In the genomic region with DNA sequence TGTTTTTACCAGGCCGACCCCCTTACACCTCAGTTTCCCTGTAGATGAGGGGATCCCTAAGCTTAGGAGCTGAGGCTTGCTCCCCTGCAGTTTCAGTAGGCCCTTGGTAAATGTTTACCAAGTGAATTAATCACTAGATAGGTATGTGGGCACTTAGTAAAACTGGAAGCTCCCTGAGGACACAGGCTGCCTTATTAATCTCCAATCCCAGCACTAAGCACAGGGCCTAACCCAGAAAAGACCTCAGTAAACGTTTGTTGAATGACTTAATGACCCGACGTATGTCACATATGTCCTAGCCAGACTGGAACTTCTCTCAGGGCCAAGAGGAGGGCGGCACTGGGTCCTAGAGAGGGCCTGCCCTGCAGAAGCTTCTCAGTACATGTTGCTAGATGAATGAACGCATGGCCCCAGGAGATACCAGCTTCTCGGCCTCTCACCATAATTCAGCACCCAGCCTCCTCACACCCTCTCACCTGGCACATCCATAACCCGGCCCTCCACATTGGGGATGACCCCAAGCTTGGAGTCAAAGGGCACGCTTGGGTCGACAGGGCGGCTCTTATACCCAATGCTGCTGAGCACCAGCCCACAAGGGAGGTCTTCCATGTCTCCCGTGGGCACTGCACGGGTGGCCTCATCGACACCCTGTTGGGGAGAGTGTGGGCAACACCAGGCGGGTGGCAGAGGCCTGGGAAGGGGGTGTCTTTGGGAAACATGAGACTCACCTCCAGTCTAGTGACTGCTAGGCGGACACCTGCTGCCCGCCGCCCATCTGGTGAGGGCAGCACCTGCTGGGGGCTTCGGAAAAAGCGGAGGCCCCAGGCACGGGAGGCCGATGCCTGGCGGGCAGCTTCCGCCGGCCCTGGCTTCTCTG, we compare ENCODE assay signal across 22 cellular contexts. TPM values are rescaled to one million over a fixed set of nuclear protein-coding genes. Genes with fewer than 3 reads are reported as not detected.
DNase-seq lines count a peak whose midpoint lies in the region; ATAC-seq and TF ChIP-seq lines count a peak whose summit lies in the region.
"Had no signal": no experiment of that assay in that cellular context is flagged by ENCODE, and none has a peak within 500 bp of the region (broad histone marks: within the 10 kb centered on the region; RNA-seq: fewer than 3 reads in every experiment).

No MANE protein-coding gene starts in this region.

- H3K4ac ChIP-seq in IMR-90 (ENCODE audit: low read depth, low read length), result no peak overlapping the region

- H3K4me3 ChIP-seq in IMR-90 (ENCODE audit: insufficient read depth, low read depth, low read length) (no peak overlapping the region), WERI-Rb-1 (ENCODE audit: low read depth, low read length) (no peak overlapping the region)

- H3K4me1 ChIP-seq in IMR-90 (ENCODE audit: control insufficient read depth, insufficient read depth, low read length), result no peaks in the 10 kb centered on the region; the same call in 1 of the 2 replicates

- 86% methylated on average over 13 of the region's 25 CpGs; no CpG with 5 or more reads in 1 of the 2 experiments for WGBS in IMR-90 (ENCODE audit: extremely low coverage in 2 of 2, insufficient read length in 1 of 2), 2 experiments

- H3K4me1 Mint-ChIP-seq in natural killer cell (peaks cover 6 to 31% of the 10 kb centered on the region in 2 donors), chondrocyte (ENCODE audit: low read depth) (peaks cover 17% of the 10 kb centered on the region)
- peaks cover 6 to 16% of the 10 kb centered on the region in 2 donors for H3K4me1 Mint-ChIP-seq in natural killer cell treated with Interleukin-12 subunit alpha and Interleukin-12 subunit beta and Interleukin-15 and Interleukin-18, amount 100 ng/mL, for 72 hours (ENCODE audit: low read depth in 2 of 2)

- H3K27me3 Mint-ChIP-seq in natural killer cell (ENCODE audit: low read depth in 2 of 2) (peaks cover 7 to 30% of the 10 kb centered on the region in 2 donors), chondrocyte (ENCODE audit: low read depth) (peaks cover 18% of the 10 kb centered on the region)
- peaks cover 7 to 8% of the 10 kb centered on the region in 2 donors for H3K27me3 Mint-ChIP-seq in natural killer cell treated with Interleukin-12 subunit alpha and Interleukin-12 subunit beta and Interleukin-15 and Interleukin-18, amount 100 ng/mL, for 72 hours

- H3K4me3 Mint-ChIP-seq in natural killer cell (peak overlapping the region; percentile 25), chondrocyte (ENCODE audit: unreplicated experiment) (no peak overlapping the region)
- H3K4me3 Mint-ChIP-seq in natural killer cell treated with Interleukin-12 subunit alpha and Interleukin-12 subunit beta and Interleukin-15 and Interleukin-18, amount 100 ng/mL, for 72 hours, result no peak overlapping the region
- H3K4me3 Mint-ChIP-seq: T-helper 1 cell treated with Interleukin-12 subunit alpha and Interleukin-12 subunit beta and Interleukin-4 antibody, amounts not matched to agents 30 μg/mL and 1 μg/mL, for 36 hours had no signal

- no TSS peak for BruUV-seq in IMR-90 (replicated peaks; lab: Mats Ljungman, UMichigan)

- no peak overlapping the region for H2AK5ac ChIP-seq in IMR-90 (ENCODE audit: low read depth, low read length)

- no peaks in the 10 kb centered on the region for H3K9me1 ChIP-seq in IMR-90 (ENCODE audit: insufficient read depth, low read length)

- H3K36me3 Mint-ChIP-seq in natural killer cell, result no peaks in the 10 kb centered on the region
- H3K36me3 Mint-ChIP-seq in natural killer cell treated with Interleukin-12 subunit alpha and Interleukin-12 subunit beta and Interleukin-15 and Interleukin-18, amount 100 ng/mL, for 72 hours, result no peaks in the 10 kb centered on the region
- peaks cover 5% of the 10 kb centered on the region for H3K36me3 Mint-ChIP-seq in chondrocyte (ENCODE audit: low read depth)

- H3K23ac ChIP-seq in IMR-90 (ENCODE audit: low read depth, low read length), result no peak overlapping the region

- dilution Hi-C loops in IMR-90 (cut with HindIII; ENCODE audit: low sequenced_read_pairs, unreplicated experiment), result no loop called here

- no peak overlapping the region for H3K27ac Mint-ChIP-seq in natural killer cell
- no peak overlapping the region for H3K27ac Mint-ChIP-seq in natural killer cell treated with Interleukin-12 subunit alpha and Interleukin-12 subunit beta and Interleukin-15 and Interleukin-18, amount 100 ng/mL, for 72 hours
- no peak overlapping the region for H3K27ac Mint-ChIP-seq in chondrocyte (ENCODE audit: unreplicated experiment)
- H3K27ac Mint-ChIP-seq: T-helper 1 cell treated with Interleukin-12 subunit alpha and Interleukin-12 subunit beta and Interleukin-4 antibody, amounts not matched to agents 30 μg/mL and 1 μg/mL, for 36 hours had no signal

- H4K20me1 ChIP-seq in IMR-90 (ENCODE audit: insufficient read depth, low read length), result peaks cover 4% of the 10 kb centered on the region; the same call in 1 of the 2 replicates

- H3K27ac ChIP-seq in IMR-90 (ENCODE audit: insufficient read depth, low read length), result no peak overlapping the region
- H3K27ac ChIP-seq in WERI-Rb-1, result no peak overlapping the region

- no peak overlapping the region for H2BK5ac ChIP-seq in IMR-90 (ENCODE audit: low read depth, low read length, poor library complexity, severe bottlenecking)

- no peak overlapping the region for H2BK15ac ChIP-seq in IMR-90 (ENCODE audit: low read depth, low read length)

- H3K9me3 ChIP-seq in IMR-90 (ENCODE audit: control insufficient read depth, insufficient read depth, low read length) (no peaks in the 10 kb centered on the region), WERI-Rb-1 (ENCODE audit: severe bottlenecking) (no peaks in the 10 kb centered on the region)

- POLR2A ChIA-PET in IMR-90 (lab: Charles Lee; ENCODE audit: unreplicated experiment), result no interaction called here

- H3K56ac ChIP-seq in IMR-90 (ENCODE audit: extremely low read depth, insufficient read depth, low read length), result no peak overlapping the region

- TF ChIP-seq CTCF in natural killer cell (IDR thresholded peaks at IDR 0.05), result no peak
- TF ChIP-seq CTCF in IMR-90 (conservative IDR thresholded peaks at IDR 0.05; ENCODE audit: low read depth, low read length), result no peak
- TF ChIP-seq CTCF in chondrocyte (IDR thresholded peaks at IDR 0.05), result no peak
- no peak for TF ChIP-seq CTCF in WERI-Rb-1 (IDR thresholded peaks at IDR 0.05; ENCODE audit: low read depth, low read length)

- TF ChIP-seq RAD21 in IMR-90 (IDR thresholded peaks at IDR 0.05; ENCODE audit: low read length), result no peak

- H4K5ac ChIP-seq in IMR-90 (ENCODE audit: low read depth, low read length), result no peak overlapping the region

- H4K8ac ChIP-seq in IMR-90 (ENCODE audit: low read depth in 2 of 2, low read length in 2 of 2), result no peak overlapping the region

- H3K36me3 ChIP-seq in IMR-90 (ENCODE audit: control insufficient read depth, insufficient read depth, low read length), result peaks cover 9% of the 10 kb centered on the region; the same call in 1 of the 2 replicates
- peaks cover 35% of the 10 kb centered on the region for H3K36me3 ChIP-seq in WERI-Rb-1

- no peak overlapping the region for H2BK120ac ChIP-seq in IMR-90 (ENCODE audit: low read depth, low read length)

- DNase-seq in natural killer cell, result no peak
- no peak for DNase-seq in natural killer cell treated with Interleukin-12 subunit alpha and Interleukin-12 subunit beta and Interleukin-15 and Interleukin-18, amount 100 ng/mL, for 72 hours (ENCODE audit: low spot score)
- no peak for DNase-seq in IMR-90
- DNase-seq in chondrocyte (ENCODE audit: low spot score), result peak; percentile 86
- DNase-seq in left lobe of liver (ENCODE audit: low spot score), result no peak
- no peak for DNase-seq in NCI-H187 (lab: John Stamatoyannopoulos, UW)
- no peak for DNase-seq in WERI-Rb-1
- DNase-seq: DMS79, KG1, NCI-H1092 treated with DMSO at 0.1 percent for 48 hours, NCI-H146, NCI-H2081, NCI-H2171, NCI-H524 treated with DMSO at 0.1 percent for 48 hours, NCI-H82, OCI-M1, SHP77 had no signal

- H3K79me1 ChIP-seq in IMR-90 (ENCODE audit: low read depth in 1 of 2, low read length in 2 of 2), result 0 out of 4 replicates have a peak, but pooled peaks cover 0 to 2% of the 10 kb centered on the region in 2 experiments

- no peak overlapping the region for H2AFZ ChIP-seq in IMR-90 (replicated peaks; ENCODE audit: low read length, poor library complexity)

- CTCF ChIA-PET in IMR-90 (lab: Yijun Ruan, JAX), result interaction anchor here (0.7 to 1.3 kb wide), 2 partner anchors 7 to 118 kb away, joined by 3 to 5 read pairs; no protein-coding TSS in a partner anchor

- intact Hi-C loops in natural killer cell (cut with micrococcal nuclease) (loop anchor here (2.0 kb wide), 1 partner anchor 73 kb away; no protein-coding TSS in a partner anchor), IMR-90 (cut with micrococcal nuclease) (loop anchor here (10.0 kb wide), 1 partner anchor 489 kb away; no protein-coding TSS in a partner anchor)

- H3K27me3 ChIP-seq in IMR-90 (ENCODE audit: control insufficient read depth, insufficient read depth, low read length) (peaks cover 35% of the 10 kb centered on the region), WERI-Rb-1 (ENCODE audit: insufficient read depth, low read depth, severe bottlenecking) (peaks cover 31% of the 10 kb centered on the region)

- no peak for TF ChIP-seq POLR2A in IMR-90 (IDR thresholded peaks at IDR 0.05; ENCODE audit: low read depth, low read length)

- in situ Hi-C loops in IMR-90 (cut with MboI; ENCODE audit: low sequenced_read_pairs), result loop anchor here (25.0 kb wide), 1 partner anchor 651 kb away; a partner anchor contains a TSS

- H3K18ac ChIP-seq in IMR-90 (ENCODE audit: low read depth, low read length), result no peak overlapping the region

- H3K4me2 ChIP-seq in IMR-90 (ENCODE audit: low read depth, low read length), result no peak overlapping the region

- H4K91ac ChIP-seq in IMR-90 (ENCODE audit: insufficient read depth, low read depth, low read length), result no peak overlapping the region

- no peak overlapping the region for H2BK20ac ChIP-seq in IMR-90 (ENCODE audit: low read depth, low read length)

- H3K14ac ChIP-seq in IMR-90 (replicated peaks; ENCODE audit: low read depth, low read length), result no peak overlapping the region

- ATAC-seq in natural killer cell (no peak), IMR-90 (ENCODE audit: low read depth) (no peak), left lobe of liver (no peak), HG02884 (IDR thresholded peaks at IDR 0.05; ENCODE audit: unreplicated experiment) (no peak)
- no peak for ATAC-seq in natural killer cell treated with Interleukin-12 subunit alpha and Interleukin-12 subunit beta and Interleukin-15 and Interleukin-18, amount 100 ng/mL, for 72 hours

- no peak overlapping the region for H3K9ac ChIP-seq in IMR-90 (ENCODE audit: low read depth, low read length)

- H3K9me3 Mint-ChIP-seq in natural killer cell, result no peaks in the 10 kb centered on the region
- no peaks in the 10 kb centered on the region for H3K9me3 Mint-ChIP-seq in natural killer cell treated with Interleukin-12 subunit alpha and Interleukin-12 subunit beta and Interleukin-15 and Interleukin-18, amount 100 ng/mL, for 72 hours
- no peaks in the 10 kb centered on the region for H3K9me3 Mint-ChIP-seq in chondrocyte (ENCODE audit: low read depth)
- H3K9me3 Mint-ChIP-seq: T-helper 1 cell treated with Interleukin-12 subunit alpha and Interleukin-12 subunit beta and Interleukin-4 antibody, amounts not matched to agents 30 μg/mL and 1 μg/mL, for 36 hours had no signal

- H2AK9ac ChIP-seq in IMR-90 (replicated peaks; ENCODE audit: low read depth, low read length, poor library complexity), result peak overlapping the region; percentile 13

RNA-seq across cellular contexts. Expression of a gene that starts 4.0 kb away (rescaled TPM):
- not detected for total RNA-seq in natural killer cell
- total RNA-seq in natural killer cell treated with Interleukin-12 subunit alpha and Interleukin-12 subunit beta and Interleukin-15 and Interleukin-18, amount 100 ng/mL, for 72 hours, result not detected
- not detected in 2 replicates for total RNA-seq in IMR-90 (2012; rRNA removed)
- polyA plus RNA-seq in IMR-90 (2012; rRNA removed), result 0.22 TPM in 1 of 2 replicates, not detected in the other
- not detected in 2 replicates for polyA plus RNA-seq in IMR-90 (2012; cell fraction: cytosol; rRNA removed)
- polyA plus RNA-seq in IMR-90 (2012; cell fraction: nucleus; rRNA removed; ENCODE audit: low replicate concordance), result 0.16 and 0.69 TPM in 2 replicates
- total RNA-seq in chondrocyte, result 0.07 to 0.28 TPM in 2 of 3 replicates, not detected in the other
- total RNA-seq in left lobe of liver, result not detected

RNA-seq across cellular contexts. Expression of a gene that starts 9.1 kb away (rescaled TPM):
- total RNA-seq in natural killer cell (1 to 10 TPM; 4.5 to 9.1 (median 7.8) TPM), IMR-90 (2012; rRNA removed) (12.2 and 12.4 TPM in 2 replicates), chondrocyte (7.2 to 11.6 TPM (median 9.0 TPM) in 3 replicates), left lobe of liver (10.0 TPM)
- 10 to 100 TPM in 1 of 2 donors, 1 to 10 TPM in 1; 9.8 to 16.7 TPM for total RNA-seq in natural killer cell treated with Interleukin-12 subunit alpha and Interleukin-12 subunit beta and Interleukin-15 and Interleukin-18, amount 100 ng/mL, for 72 hours
- polyA plus RNA-seq in IMR-90 (2012; rRNA removed), result 18.6 and 21.9 TPM in 2 replicates
- polyA plus RNA-seq in IMR-90 (2012; cell fraction: cytosol; rRNA removed), result 28.4 and 36.3 TPM in 2 replicates
- polyA plus RNA-seq in IMR-90 (2012; cell fraction: nucleus; rRNA removed; ENCODE audit: low replicate concordance), result 35.0 and 82.3 TPM in 2 replicates

RNA-seq across cellular contexts. Expression of a gene that starts 29.8 kb away (rescaled TPM):
- total RNA-seq in natural killer cell (not detected), IMR-90 (2012; rRNA removed) (not detected in 2 replicates), chondrocyte (not detected in 3 replicates), left lobe of liver (1.8 TPM)
- not detected for total RNA-seq in natural killer cell treated with Interleukin-12 subunit alpha and Interleukin-12 subunit beta and Interleukin-15 and Interleukin-18, amount 100 ng/mL, for 72 hours
- polyA plus RNA-seq in IMR-90 (2012; rRNA removed), result not detected in 2 replicates
- not detected in 2 replicates for polyA plus RNA-seq in IMR-90 (2012; cell fraction: cytosol; rRNA removed)
- not detected in 2 replicates for polyA plus RNA-seq in IMR-90 (2012; cell fraction: nucleus; rRNA removed; ENCODE audit: low replicate concordance)
- total RNA-seq: A172, G401, H4 had no signal

RNA-seq across cellular contexts. Expression of a gene that starts 59.4 kb away (rescaled TPM):
- total RNA-seq in natural killer cell (not detected), IMR-90 (2012; rRNA removed) (not detected in 2 replicates), chondrocyte (not detected in 3 replicates), left lobe of liver (not detected)
- not detected for total RNA-seq in natural killer cell treated with Interleukin-12 subunit alpha and Interleukin-12 subunit beta and Interleukin-15 and Interleukin-18, amount 100 ng/mL, for 72 hours
- not detected in 2 replicates for polyA plus RNA-seq in IMR-90 (2012; rRNA removed)
- 0.01 TPM in 1 of 2 replicates, not detected in the other for polyA plus RNA-seq in IMR-90 (2012; cell fraction: cytosol; rRNA removed)
- polyA plus RNA-seq in IMR-90 (2012; cell fraction: nucleus; rRNA removed; ENCODE audit: low replicate concordance), result not detected in 2 replicates
